ENCODE assay signal across 1 cellular context in genomic region chr11:15157738-15158137, GRCh38.
TF ChIP-seq lines count a peak whose summit lies in the region.

No MANE protein-coding gene starts in this region.

TF ChIP-seq in IMR-90, 13 proteins besides CTCF, POLR2A, EP300 and RAD21:
- no peak for TF ChIP-seq NFE2L2 (IDR thresholded peaks at IDR 0.05; ENCODE audit: low read depth, low read length)
- TF ChIP-seq MAFK (IDR thresholded peaks at IDR 0.05; ENCODE audit: low read depth, low read length) = no peak
- TF ChIP-seq MAZ (IDR thresholded peaks at IDR 0.05; ENCODE audit: borderline replicate concordance, low read depth, low read length) = no peak
- no peak for TF ChIP-seq BHLHE40 (IDR thresholded peaks at IDR 0.05; ENCODE audit: low read depth, low read length)
- no peak for TF ChIP-seq RFX5 (IDR thresholded peaks at IDR 0.05; ENCODE audit: low read depth, low read length)
- TF ChIP-seq CEBPB (IDR thresholded peaks at IDR 0.05; ENCODE audit: low read depth, low read length) = no peak
- no peak for TF ChIP-seq MXI1 (IDR thresholded peaks at IDR 0.05; ENCODE audit: borderline replicate concordance, low read depth, low read length)
- TF ChIP-seq FOS (IDR thresholded peaks at IDR 0.05; ENCODE audit: low read depth, low read length) = no peak
- no peak for TF ChIP-seq RCOR1 (IDR thresholded peaks at IDR 0.05; ENCODE audit: insufficient replicate concordance, low read length)
- TF ChIP-seq ELK1 (IDR thresholded peaks at IDR 0.05; ENCODE audit: borderline replicate concordance, low read depth, low read length) = no peak
